ENCODE assay signal across 8 cellular contexts in genomic region chr6:155314092-155314772, GRCh38. TPM values are rescaled to one million over a fixed set of nuclear protein-coding genes. Genes with fewer than 3 reads are reported as not detected.
DNase-seq lines count a peak whose midpoint lies in the region; ATAC-seq and TF ChIP-seq lines count a peak whose summit lies in the region.

Gene TFB1M, minus strand, starts transcription at chr6:155314484. Its CDS starts 56 bp downstream, at chr6:155314428.

- peak; percentile 99 for ATAC-seq in natural killer cell treated with Interleukin-12 subunit alpha and Interleukin-12 subunit beta and Interleukin-15 and Interleukin-18, amount 100 ng/mL, for 72 hours
- ATAC-seq in stimulated activated naive CD8-positive, alpha-beta T cell treated with anti-CD3 and anti-CD28 coated beads, Interleukin-15, Interleukin-2, amounts not matched to agents 100 U/mL and 50 U/mL, for 24 hours, result peak; percentile 99

- H3K36me3 Mint-ChIP-seq in natural killer cell treated with Interleukin-12 subunit alpha and Interleukin-12 subunit beta and Interleukin-15 and Interleukin-18, amount 100 ng/mL, for 72 hours, result peaks cover 8% of the 10 kb centered on the region

- H3K9me3 Mint-ChIP-seq in natural killer cell treated with Interleukin-12 subunit alpha and Interleukin-12 subunit beta and Interleukin-15 and Interleukin-18, amount 100 ng/mL, for 72 hours, result no peaks in the 10 kb centered on the region

- no peaks in the 10 kb centered on the region for H3K27me3 Mint-ChIP-seq in natural killer cell treated with Interleukin-12 subunit alpha and Interleukin-12 subunit beta and Interleukin-15 and Interleukin-18, amount 100 ng/mL, for 72 hours

- peak within 1 kb of the TSS; percentile 85 to 90 for H3K27ac Mint-ChIP-seq in natural killer cell treated with Interleukin-12 subunit alpha and Interleukin-12 subunit beta and Interleukin-15 and Interleukin-18, amount 100 ng/mL, for 72 hours

- H3K4me3 Mint-ChIP-seq in natural killer cell treated with Interleukin-12 subunit alpha and Interleukin-12 subunit beta and Interleukin-15 and Interleukin-18, amount 100 ng/mL, for 72 hours, result peak within 1 kb of the TSS; percentile 90

- H3K4me3 ChIP-seq in LNCaP clone FGC (ENCODE audit: low read depth, low read length) (peak within 1 kb of the TSS; percentile 92), fibroblast of pulmonary artery (replicated peaks; ENCODE audit: low read depth, low read length) (peak within 1 kb of the TSS; percentile 89)

- H3K4me1 Mint-ChIP-seq in natural killer cell treated with Interleukin-12 subunit alpha and Interleukin-12 subunit beta and Interleukin-15 and Interleukin-18, amount 100 ng/mL, for 72 hours (ENCODE audit: low read depth in 2 of 2), result peaks cover 11 to 13% of the 10 kb centered on the region in 2 donors

- DNase-seq in EH (ENCODE audit: low read depth), result peak; percentile 99
- peak; percentile 98 for DNase-seq in GOT3 (lab: John Stamatoyannopoulos, UW)
- peak; percentile 94 for DNase-seq in LNCaP clone FGC (ENCODE audit: low read depth)
- peak; percentile 98 for DNase-seq in SHP77 (lab: John Stamatoyannopoulos, UW)
- DNase-seq in activated effector memory CD4-positive, alpha-beta T cell treated with Interleukin-2 at 50 U/mL for 16 hours, result peak; percentile 96
- DNase-seq in fibroblast of pulmonary artery (ENCODE audit: low read depth), result peak; percentile 99
- peak; percentile 99 for DNase-seq in natural killer cell treated with Interleukin-12 subunit alpha and Interleukin-12 subunit beta and Interleukin-15 and Interleukin-18, amount 100 ng/mL, for 72 hours (ENCODE audit: low spot score)
- DNase-seq in stimulated activated naive CD8-positive, alpha-beta T cell treated with anti-CD3 and anti-CD28 coated beads, Interleukin-15, Interleukin-2, amounts not matched to agents 100 U/mL and 50 U/mL, for 24 hours, result peak; percentile 98

- no peak for TF ChIP-seq CTCF in LNCaP clone FGC (IDR thresholded peaks at IDR 0.05; ENCODE audit: control insufficient read depth, extremely low read depth, insufficient read depth)
- TF ChIP-seq CTCF in fibroblast of pulmonary artery (IDR thresholded peaks at IDR 0.05; ENCODE audit: low read length, missing control alignments), result no peak

RNA-seq across cellular contexts. Expression of gene TFB1M, which starts in this region (rescaled TPM):
- 10 to 100 TPM; 24.1 to 44.1 TPM for total RNA-seq in natural killer cell treated with Interleukin-12 subunit alpha and Interleukin-12 subunit beta and Interleukin-15 and Interleukin-18, amount 100 ng/mL, for 72 hours

Comparison
In these comparisons a context has a peak if more than half of its experiments do, and no peak if none do; other contexts are left out.
1. Peak in every context shown above with its lines: DNase-seq, ATAC-seq and H3K4me3 ChIP-seq.